Comparison of ENCODE assay signal across 1 cellular context in the genomic region with DNA sequence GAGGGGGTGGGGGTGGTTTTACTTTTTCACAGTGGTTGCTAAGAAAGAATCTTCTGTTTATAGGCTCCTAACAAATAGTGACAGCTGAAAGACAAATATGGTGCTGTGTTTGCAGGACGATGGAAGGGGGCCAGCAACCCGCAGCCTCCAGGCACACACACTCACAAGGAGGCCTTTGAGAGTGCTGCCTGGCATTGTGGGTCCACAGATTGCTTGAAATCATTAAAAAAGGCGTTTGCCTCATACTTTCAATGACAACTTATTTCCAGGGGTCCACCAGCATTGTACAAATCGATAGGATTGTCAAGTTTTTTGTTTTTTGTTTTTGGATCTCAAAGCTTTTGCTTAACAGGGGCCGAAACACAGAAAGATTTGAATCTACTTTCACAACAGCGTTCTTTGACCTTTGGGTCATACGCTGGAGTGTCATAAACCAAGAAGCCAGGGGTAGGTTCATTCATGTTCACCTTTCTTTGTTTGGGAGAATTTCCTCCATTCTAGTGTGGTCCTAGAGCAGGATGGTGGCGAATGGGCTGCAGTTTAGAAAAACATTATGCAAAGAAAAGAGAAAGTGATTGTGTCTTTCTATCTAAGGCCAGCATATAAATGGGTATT.
TF ChIP-seq lines count a peak whose summit lies in the region.

No MANE protein-coding gene starts in this region.

TF ChIP-seq in HepG2, 621 proteins besides CTCF, POLR2A, EP300 and RAD21 (continued from another document and continues in another):
- TF ChIP-seq, protein P1, sequence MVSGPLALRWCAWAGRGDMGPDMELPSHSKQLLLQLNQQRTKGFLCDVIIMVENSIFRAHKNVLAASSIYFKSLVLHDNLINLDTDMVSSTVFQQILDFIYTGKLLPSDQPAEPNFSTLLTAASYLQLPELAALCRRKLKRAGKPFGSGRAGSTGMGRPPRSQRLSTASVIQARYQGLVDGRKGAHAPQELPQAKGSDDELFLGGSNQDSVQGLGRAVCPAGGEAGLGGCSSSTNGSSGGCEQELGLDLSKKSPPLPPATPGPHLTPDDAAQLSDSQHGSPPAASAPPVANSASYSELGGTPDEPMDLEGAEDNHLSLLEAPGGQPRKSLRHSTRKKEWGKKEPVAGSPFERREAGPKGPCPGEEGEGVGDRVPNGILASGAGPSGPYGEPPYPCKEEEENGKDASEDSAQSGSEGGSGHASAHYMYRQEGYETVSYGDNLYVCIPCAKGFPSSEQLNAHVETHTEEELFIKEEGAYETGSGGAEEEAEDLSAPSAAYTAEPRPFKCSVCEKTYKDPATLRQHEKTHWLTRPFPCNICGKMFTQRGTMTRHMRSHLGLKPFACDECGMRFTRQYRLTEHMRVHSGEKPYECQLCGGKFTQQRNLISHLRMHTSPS (CRISPR knock-in tag; IDR thresholded peaks at IDR 0.05; ENCODE audit: low read depth): no peak
- TF ChIP-seq ZNF562 (CRISPR knock-in tag; IDR thresholded peaks at IDR 0.05; ENCODE audit: borderline replicate concordance) (no peak), ZNF670 (CRISPR knock-in tag; IDR thresholded peaks at IDR 0.05; ENCODE audit: borderline replicate concordance) (no peak), ZSCAN22 (CRISPR knock-in tag; IDR thresholded peaks at IDR 0.05) (no peak), NCOA2 (CRISPR knock-in tag; IDR thresholded peaks at IDR 0.05) (peak; percentile 62), ZNF703 (CRISPR knock-in tag; IDR thresholded peaks at IDR 0.05; ENCODE audit: borderline replicate concordance) (no peak), ZNF629 (CRISPR knock-in tag; conservative IDR thresholded peaks at IDR 0.05) (no peak), ZMYM3 (CRISPR knock-in tag; IDR thresholded peaks at IDR 0.05) (no peak), ZNF678 (CRISPR knock-in tag; IDR thresholded peaks at IDR 0.05) (no peak), NR2F2 (IDR thresholded peaks at IDR 0.05; ENCODE audit: borderline replicate concordance, low read depth) (peak; percentile 41; the same call in 1 of the 2 replicates), IRF2 (CRISPR knock-in tag; IDR thresholded peaks at IDR 0.05) (peak; percentile 48; the same call in 1 of the 2 replicates), ZNF749 (CRISPR knock-in tag; IDR thresholded peaks at IDR 0.05; ENCODE audit: borderline replicate concordance) (no peak), MTA3 (CRISPR knock-in tag; IDR thresholded peaks at IDR 0.05) (no peak), ZNF224 (CRISPR knock-in tag; IDR thresholded peaks at IDR 0.05) (no peak), MEIS2 (CRISPR knock-in tag; IDR thresholded peaks at IDR 0.05) (0 out of 2 replicates have a peak, but pooled peaks have one; percentile 52), SYNCRIP (IDR thresholded peaks at IDR 0.05; ENCODE audit: insufficient read depth, low read depth, low read length) (no peak), TOPORS (CRISPR knock-in tag; IDR thresholded peaks at IDR 0.05) (no peak)
- TF ChIP-seq, protein P2, sequence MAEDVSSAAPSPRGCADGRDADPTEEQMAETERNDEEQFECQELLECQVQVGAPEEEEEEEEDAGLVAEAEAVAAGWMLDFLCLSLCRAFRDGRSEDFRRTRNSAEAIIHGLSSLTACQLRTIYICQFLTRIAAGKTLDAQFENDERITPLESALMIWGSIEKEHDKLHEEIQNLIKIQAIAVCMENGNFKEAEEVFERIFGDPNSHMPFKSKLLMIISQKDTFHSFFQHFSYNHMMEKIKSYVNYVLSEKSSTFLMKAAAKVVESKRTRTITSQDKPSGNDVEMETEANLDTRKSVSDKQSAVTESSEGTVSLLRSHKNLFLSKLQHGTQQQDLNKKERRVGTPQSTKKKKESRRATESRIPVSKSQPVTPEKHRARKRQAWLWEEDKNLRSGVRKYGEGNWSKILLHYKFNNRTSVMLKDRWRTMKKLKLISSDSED (CRISPR knock-in tag; IDR thresholded peaks at IDR 0.05): no peak
- TF ChIP-seq, protein P3, sequence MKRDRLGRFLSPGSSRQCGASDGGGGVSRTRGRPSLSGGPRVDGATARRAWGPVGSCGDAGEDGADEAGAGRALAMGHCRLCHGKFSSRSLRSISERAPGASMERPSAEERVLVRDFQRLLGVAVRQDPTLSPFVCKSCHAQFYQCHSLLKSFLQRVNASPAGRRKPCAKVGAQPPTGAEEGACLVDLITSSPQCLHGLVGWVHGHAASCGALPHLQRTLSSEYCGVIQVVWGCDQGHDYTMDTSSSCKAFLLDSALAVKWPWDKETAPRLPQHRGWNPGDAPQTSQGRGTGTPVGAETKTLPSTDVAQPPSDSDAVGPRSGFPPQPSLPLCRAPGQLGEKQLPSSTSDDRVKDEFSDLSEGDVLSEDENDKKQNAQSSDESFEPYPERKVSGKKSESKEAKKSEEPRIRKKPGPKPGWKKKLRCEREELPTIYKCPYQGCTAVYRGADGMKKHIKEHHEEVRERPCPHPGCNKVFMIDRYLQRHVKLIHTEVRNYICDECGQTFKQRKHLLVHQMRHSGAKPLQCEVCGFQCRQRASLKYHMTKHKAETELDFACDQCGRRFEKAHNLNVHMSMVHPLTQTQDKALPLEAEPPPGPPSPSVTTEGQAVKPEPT (CRISPR knock-in tag; IDR thresholded peaks at IDR 0.05; ENCODE audit: low read depth): no peak
- TF ChIP-seq, protein P4, sequence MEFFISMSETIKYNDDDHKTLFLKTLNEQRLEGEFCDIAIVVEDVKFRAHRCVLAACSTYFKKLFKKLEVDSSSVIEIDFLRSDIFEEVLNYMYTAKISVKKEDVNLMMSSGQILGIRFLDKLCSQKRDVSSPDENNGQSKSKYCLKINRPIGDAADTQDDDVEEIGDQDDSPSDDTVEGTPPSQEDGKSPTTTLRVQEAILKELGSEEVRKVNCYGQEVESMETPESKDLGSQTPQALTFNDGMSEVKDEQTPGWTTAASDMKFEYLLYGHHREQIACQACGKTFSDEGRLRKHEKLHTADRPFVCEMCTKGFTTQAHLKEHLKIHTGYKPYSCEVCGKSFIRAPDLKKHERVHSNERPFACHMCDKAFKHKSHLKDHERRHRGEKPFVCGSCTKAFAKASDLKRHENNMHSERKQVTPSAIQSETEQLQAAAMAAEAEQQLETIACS (CRISPR knock-in tag; IDR thresholded peaks at IDR 0.05): no peak
- TF ChIP-seq, protein P5, sequence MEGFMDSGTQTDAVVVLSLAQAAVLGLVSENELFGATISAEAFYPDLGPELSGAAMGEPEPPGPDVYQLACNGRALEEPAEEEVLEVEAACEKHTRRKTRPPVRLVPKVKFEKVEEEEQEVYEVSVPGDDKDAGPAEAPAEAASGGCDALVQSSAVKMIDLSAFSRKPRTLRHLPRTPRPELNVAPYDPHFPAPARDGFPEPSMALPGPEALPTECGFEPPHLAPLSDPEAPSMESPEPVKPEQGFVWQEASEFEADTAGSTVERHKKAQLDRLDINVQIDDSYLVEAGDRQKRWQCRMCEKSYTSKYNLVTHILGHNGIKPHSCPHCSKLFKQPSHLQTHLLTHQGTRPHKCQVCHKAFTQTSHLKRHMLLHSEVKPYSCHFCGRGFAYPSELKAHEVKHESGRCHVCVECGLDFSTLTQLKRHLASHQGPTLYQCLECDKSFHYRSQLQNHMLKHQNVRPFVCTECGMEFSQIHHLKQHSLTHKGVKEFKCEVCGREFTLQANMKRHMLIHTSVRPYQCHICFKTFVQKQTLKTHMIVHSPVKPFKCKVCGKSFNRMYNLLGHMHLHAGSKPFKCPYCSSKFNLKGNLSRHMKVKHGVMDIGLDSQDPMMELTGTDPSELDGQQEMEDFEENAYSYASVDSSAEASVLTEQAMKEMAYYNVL (CRISPR knock-in tag; IDR thresholded peaks at IDR 0.05; ENCODE audit: borderline replicate concordance): no peak; the same call in 1 of the 2 replicates
- TF ChIP-seq, protein P6, sequence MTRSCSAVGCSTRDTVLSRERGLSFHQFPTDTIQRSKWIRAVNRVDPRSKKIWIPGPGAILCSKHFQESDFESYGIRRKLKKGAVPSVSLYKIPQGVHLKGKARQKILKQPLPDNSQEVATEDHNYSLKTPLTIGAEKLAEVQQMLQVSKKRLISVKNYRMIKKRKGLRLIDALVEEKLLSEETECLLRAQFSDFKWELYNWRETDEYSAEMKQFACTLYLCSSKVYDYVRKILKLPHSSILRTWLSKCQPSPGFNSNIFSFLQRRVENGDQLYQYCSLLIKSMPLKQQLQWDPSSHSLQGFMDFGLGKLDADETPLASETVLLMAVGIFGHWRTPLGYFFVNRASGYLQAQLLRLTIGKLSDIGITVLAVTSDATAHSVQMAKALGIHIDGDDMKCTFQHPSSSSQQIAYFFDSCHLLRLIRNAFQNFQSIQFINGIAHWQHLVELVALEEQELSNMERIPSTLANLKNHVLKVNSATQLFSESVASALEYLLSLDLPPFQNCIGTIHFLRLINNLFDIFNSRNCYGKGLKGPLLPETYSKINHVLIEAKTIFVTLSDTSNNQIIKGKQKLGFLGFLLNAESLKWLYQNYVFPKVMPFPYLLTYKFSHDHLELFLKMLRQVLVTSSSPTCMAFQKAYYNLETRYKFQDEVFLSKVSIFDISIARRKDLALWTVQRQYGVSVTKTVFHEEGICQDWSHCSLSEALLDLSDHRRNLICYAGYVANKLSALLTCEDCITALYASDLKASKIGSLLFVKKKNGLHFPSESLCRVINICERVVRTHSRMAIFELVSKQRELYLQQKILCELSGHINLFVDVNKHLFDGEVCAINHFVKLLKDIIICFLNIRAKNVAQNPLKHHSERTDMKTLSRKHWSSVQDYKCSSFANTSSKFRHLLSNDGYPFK (CRISPR knock-in tag; IDR thresholded peaks at IDR 0.05; ENCODE audit: borderline replicate concordance): no peak
- TF ChIP-seq, protein P7, sequence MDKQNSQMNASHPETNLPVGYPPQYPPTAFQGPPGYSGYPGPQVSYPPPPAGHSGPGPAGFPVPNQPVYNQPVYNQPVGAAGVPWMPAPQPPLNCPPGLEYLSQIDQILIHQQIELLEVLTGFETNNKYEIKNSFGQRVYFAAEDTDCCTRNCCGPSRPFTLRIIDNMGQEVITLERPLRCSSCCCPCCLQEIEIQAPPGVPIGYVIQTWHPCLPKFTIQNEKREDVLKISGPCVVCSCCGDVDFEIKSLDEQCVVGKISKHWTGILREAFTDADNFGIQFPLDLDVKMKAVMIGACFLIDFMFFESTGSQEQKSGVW (CRISPR knock-in tag; IDR thresholded peaks at IDR 0.05; ENCODE audit: borderline replicate concordance): no peak
- TF ChIP-seq, protein P8, sequence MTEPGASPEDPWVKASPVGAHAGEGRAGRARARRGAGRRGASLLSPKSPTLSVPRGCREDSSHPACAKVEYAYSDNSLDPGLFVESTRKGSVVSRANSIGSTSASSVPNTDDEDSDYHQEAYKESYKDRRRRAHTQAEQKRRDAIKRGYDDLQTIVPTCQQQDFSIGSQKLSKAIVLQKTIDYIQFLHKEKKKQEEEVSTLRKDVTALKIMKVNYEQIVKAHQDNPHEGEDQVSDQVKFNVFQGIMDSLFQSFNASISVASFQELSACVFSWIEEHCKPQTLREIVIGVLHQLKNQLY (CRISPR knock-in tag; IDR thresholded peaks at IDR 0.05): no peak
- TF ChIP-seq, protein P9, sequence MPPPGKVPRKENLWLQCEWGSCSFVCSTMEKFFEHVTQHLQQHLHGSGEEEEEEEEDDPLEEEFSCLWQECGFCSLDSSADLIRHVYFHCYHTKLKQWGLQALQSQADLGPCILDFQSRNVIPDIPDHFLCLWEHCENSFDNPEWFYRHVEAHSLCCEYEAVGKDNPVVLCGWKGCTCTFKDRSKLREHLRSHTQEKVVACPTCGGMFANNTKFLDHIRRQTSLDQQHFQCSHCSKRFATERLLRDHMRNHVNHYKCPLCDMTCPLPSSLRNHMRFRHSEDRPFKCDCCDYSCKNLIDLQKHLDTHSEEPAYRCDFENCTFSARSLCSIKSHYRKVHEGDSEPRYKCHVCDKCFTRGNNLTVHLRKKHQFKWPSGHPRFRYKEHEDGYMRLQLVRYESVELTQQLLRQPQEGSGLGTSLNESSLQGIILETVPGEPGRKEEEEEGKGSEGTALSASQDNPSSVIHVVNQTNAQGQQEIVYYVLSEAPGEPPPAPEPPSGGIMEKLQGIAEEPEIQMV (CRISPR knock-in tag; IDR thresholded peaks at IDR 0.05; ENCODE audit: low read depth): no peak
- TF ChIP-seq, protein P10, sequence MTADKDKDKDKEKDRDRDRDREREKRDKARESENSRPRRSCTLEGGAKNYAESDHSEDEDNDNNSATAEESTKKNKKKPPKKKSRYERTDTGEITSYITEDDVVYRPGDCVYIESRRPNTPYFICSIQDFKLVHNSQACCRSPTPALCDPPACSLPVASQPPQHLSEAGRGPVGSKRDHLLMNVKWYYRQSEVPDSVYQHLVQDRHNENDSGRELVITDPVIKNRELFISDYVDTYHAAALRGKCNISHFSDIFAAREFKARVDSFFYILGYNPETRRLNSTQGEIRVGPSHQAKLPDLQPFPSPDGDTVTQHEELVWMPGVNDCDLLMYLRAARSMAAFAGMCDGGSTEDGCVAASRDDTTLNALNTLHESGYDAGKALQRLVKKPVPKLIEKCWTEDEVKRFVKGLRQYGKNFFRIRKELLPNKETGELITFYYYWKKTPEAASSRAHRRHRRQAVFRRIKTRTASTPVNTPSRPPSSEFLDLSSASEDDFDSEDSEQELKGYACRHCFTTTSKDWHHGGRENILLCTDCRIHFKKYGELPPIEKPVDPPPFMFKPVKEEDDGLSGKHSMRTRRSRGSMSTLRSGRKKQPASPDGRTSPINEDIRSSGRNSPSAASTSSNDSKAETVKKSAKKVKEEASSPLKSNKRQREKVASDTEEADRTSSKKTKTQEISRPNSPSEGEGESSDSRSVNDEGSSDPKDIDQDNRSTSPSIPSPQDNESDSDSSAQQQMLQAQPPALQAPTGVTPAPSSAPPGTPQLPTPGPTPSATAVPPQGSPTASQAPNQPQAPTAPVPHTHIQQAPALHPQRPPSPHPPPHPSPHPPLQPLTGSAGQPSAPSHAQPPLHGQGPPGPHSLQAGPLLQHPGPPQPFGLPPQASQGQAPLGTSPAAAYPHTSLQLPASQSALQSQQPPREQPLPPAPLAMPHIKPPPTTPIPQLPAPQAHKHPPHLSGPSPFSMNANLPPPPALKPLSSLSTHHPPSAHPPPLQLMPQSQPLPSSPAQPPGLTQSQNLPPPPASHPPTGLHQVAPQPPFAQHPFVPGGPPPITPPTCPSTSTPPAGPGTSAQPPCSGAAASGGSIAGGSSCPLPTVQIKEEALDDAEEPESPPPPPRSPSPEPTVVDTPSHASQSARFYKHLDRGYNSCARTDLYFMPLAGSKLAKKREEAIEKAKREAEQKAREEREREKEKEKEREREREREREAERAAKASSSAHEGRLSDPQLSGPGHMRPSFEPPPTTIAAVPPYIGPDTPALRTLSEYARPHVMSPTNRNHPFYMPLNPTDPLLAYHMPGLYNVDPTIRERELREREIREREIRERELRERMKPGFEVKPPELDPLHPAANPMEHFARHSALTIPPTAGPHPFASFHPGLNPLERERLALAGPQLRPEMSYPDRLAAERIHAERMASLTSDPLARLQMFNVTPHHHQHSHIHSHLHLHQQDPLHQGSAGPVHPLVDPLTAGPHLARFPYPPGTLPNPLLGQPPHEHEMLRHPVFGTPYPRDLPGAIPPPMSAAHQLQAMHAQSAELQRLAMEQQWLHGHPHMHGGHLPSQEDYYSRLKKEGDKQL (CRISPR knock-in tag; IDR thresholded peaks at IDR 0.05; ENCODE audit: low read depth): no peak
- TF ChIP-seq, protein P11, sequence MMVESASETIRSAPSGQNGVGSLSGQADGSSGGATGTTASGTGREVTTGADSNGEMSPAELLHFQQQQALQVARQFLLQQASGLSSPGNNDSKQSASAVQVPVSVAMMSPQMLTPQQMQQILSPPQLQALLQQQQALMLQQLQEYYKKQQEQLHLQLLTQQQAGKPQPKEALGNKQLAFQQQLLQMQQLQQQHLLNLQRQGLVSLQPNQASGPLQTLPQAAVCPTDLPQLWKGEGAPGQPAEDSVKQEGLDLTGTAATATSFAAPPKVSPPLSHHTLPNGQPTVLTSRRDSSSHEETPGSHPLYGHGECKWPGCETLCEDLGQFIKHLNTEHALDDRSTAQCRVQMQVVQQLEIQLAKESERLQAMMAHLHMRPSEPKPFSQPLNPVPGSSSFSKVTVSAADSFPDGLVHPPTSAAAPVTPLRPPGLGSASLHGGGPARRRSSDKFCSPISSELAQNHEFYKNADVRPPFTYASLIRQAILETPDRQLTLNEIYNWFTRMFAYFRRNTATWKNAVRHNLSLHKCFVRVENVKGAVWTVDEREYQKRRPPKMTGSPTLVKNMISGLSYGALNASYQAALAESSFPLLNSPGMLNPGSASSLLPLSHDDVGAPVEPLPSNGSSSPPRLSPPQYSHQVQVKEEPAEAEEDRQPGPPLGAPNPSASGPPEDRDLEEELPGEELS (CRISPR knock-in tag; IDR thresholded peaks at IDR 0.05): peak; percentile 67
